Comparison of ENCODE assay signal across 21 cellular contexts in genomic region chr17:4734857-4735475, GRCh38. TPM values are rescaled to one million over a fixed set of nuclear protein-coding genes. Genes with fewer than 3 reads are reported as not detected.
A peak's percentile ranks its signal among the peaks of the same experiment; 100 is the strongest.
DNase-seq lines count a peak whose midpoint lies in the region; ATAC-seq and TF ChIP-seq lines count a peak whose summit lies in the region.
"Had no signal": no experiment of that assay in that cellular context is flagged by ENCODE, and none has a peak within 500 bp of the region (broad histone marks: within the 10 kb centered on the region; RNA-seq: fewer than 3 reads in every experiment).

No MANE protein-coding gene starts in this region.

- H3K9me3 ChIP-seq in right lobe of liver (no peaks in the 10 kb centered on the region), spleen (no peaks in the 10 kb centered on the region)
- H3K9me3 ChIP-seq: BE2C had no signal

- H3K27me3 Mint-ChIP-seq in dendritic cell treated with granulocyte-macrophage colony-stimulating factor and Interleukin-4, amounts not matched to agents 40 ng/mL and 50 ng/mL, for 4 days, result peaks cover under 1% of the 10 kb centered on the region

- H3K9me3 Mint-ChIP-seq in dendritic cell treated with granulocyte-macrophage colony-stimulating factor and Interleukin-4, amounts not matched to agents 40 ng/mL and 50 ng/mL, for 4 days, result no peaks in the 10 kb centered on the region
- H3K9me3 Mint-ChIP-seq: CD8-positive, alpha-beta T cell had no signal

- TF ChIP-seq POLR2A in right lobe of liver (IDR thresholded peaks at IDR 0.05), result no peak
- no peak for TF ChIP-seq POLR2A in spleen (IDR thresholded peaks at IDR 0.05)

- TF ChIP-seq CTCF in right lobe of liver (IDR thresholded peaks at IDR 0.05) (no peak), spleen (IDR thresholded peaks at IDR 0.05 in 8 of 11, conservative IDR thresholded peaks at IDR 0.05 in 3 of 11) (no peak)

- H3K4me3 ChIP-seq in right lobe of liver (no peak overlapping the region), spleen (peak overlapping the region in 1 of 8 donors; percentile 40)
- H3K4me3 ChIP-seq: GM23248, K562, SJSA1 had no signal

- ATAC-seq in right lobe of liver (no peak), HG03108 (IDR thresholded peaks at IDR 0.05; ENCODE audit: unreplicated experiment) (no peak)
- ATAC-seq: CD8-positive, alpha-beta T cell; HCT116; K562 had no signal

- H3K4me1 ChIP-seq in right lobe of liver, result peaks cover 0 to 17% (median 0%) of the 10 kb centered on the region in 4 donors
- peaks cover 26 to 96% (median 61%) of the 10 kb centered on the region in 6 donors for H3K4me1 ChIP-seq in spleen
- H3K4me1 ChIP-seq: BE2C had no signal

- DNase-seq in right lobe of liver (no peak), spleen (peak; percentile 70), DMS153 treated with DMSO at 0.1 percent for 48 hours (lab: John Stamatoyannopoulos, UW; ENCODE audit: unreplicated experiment) (no peak), middle frontal gyrus (ENCODE audit: extremely low spot score, low spot score) (no peak), NAMALWA (ENCODE audit: low spot score) (no peak)
- DNase-seq: BE2C; CD8-positive, alpha-beta T cell; GF-D8; GM23248; MV-4-11; NCI-H1417 treated with DMSO at 0.1 percent for 48 hours; NCI-H2029; NCI-H2171 treated with DMSO at 0.1 percent for 48 hours; NCI-H446 treated with DMSO at 0.1 percent for 48 hours had no signal

- no peaks in the 10 kb centered on the region for H3K36me3 ChIP-seq in right lobe of liver
- peaks cover 0 to 27% (median 0%) of the 10 kb centered on the region in 6 donors for H3K36me3 ChIP-seq in spleen
- H3K36me3 ChIP-seq: BE2C had no signal

- peaks cover 59% of the 10 kb centered on the region for H3K36me3 Mint-ChIP-seq in dendritic cell treated with granulocyte-macrophage colony-stimulating factor and Interleukin-4, amounts not matched to agents 40 ng/mL and 50 ng/mL, for 4 days (ENCODE audit: low read depth)

- H3K27ac Mint-ChIP-seq in dendritic cell treated with granulocyte-macrophage colony-stimulating factor and Interleukin-4, amounts not matched to agents 40 ng/mL and 50 ng/mL, for 4 days, result peak overlapping the region; percentile 96

- 66% methylated on average over 3 of the region's 8 CpGs for WGBS in right lobe of liver (ENCODE audit: insufficient coverage, low coverage, low lambda C conversion rate, missing lambda C conversion rate)
- WGBS in spleen, 5 donors, result 90 to 96% (median 91%) methylated on average over 6 to 8 of the region's 8 CpGs

- peaks cover 63% of the 10 kb centered on the region for H3K4me1 Mint-ChIP-seq in dendritic cell treated with granulocyte-macrophage colony-stimulating factor and Interleukin-4, amounts not matched to agents 40 ng/mL and 50 ng/mL, for 4 days (ENCODE audit: low read depth)

- H3K27me3 ChIP-seq in right lobe of liver, result no peaks in the 10 kb centered on the region
- H3K27me3 ChIP-seq in spleen (replicated peaks in 1 of 7), result peaks cover 0 to 21% (median 0%) of the 10 kb centered on the region in 7 donors

- H3K4me3 Mint-ChIP-seq in dendritic cell treated with granulocyte-macrophage colony-stimulating factor and Interleukin-4, amounts not matched to agents 40 ng/mL and 50 ng/mL, for 4 days, result no peak overlapping the region
- H3K4me3 Mint-ChIP-seq: CD8-positive, alpha-beta T cell had no signal

- peak overlapping the region; percentile 22 to 73 (median 65) for H3K27ac ChIP-seq in right lobe of liver
- peak overlapping the region in 5 of 8 donors; percentile 79 to 97 (median 95) for H3K27ac ChIP-seq in spleen
- H3K27ac ChIP-seq: GM23248, RWPE1, SJSA1 had no signal

- intact Hi-C loops in dendritic cell treated with granulocyte-macrophage colony-stimulating factor and Interleukin-4, amounts not matched to agents 40 ng/mL and 50 ng/mL, for 4 days (cut with micrococcal nuclease), result loop anchor here (5.0 kb wide), 2 partner anchors 52 to 152 kb away; partner anchors contain the start of genes GLTPD2 and VMO1
- intact Hi-C loops in right lobe of liver (cut with DNase I) (loop anchor here (10.0 kb wide), 1 partner anchor 50 kb away; the partner anchor contains the start of genes GLTPD2 (in 2 of the 2) and VMO1 (in 2 of the 2)), spleen (cut with DNase I; ENCODE audit: low total_unique reads) (loop anchor here (10.0 kb wide), 1 partner anchor 50 kb away; the partner anchor contains the start of genes GLTPD2 and VMO1)

RNA-seq across cellular contexts. Expression of gene MED11, which starts 3.7 kb away (rescaled TPM):
- total RNA-seq in right lobe of liver, result 10 to 100 TPM in 5 of 6 experiments, 1 to 10 TPM in 1; 10.0 to 21.1 (median 16.2) TPM
- total RNA-seq in spleen, result 10 to 100 TPM; 17.1 to 42.7 (median 22.3) TPM
- 10 to 100 TPM; 42.9 to 47.1 (median 43.8) TPM for polyA plus RNA-seq in spleen

RNA-seq across cellular contexts. Expression of gene ZMYND15, which starts 4.7 kb away (rescaled TPM):
- total RNA-seq in right lobe of liver (1 to 10 TPM in 5 of 6 experiments, under 1 TPM in 1; 0.70 to 6.5 (median 1.9) TPM), spleen (10 to 100 TPM in 1 of 7 donors, 1 to 10 TPM in 6; 3.8 to 11.5 (median 5.2) TPM)
- polyA plus RNA-seq in spleen, result 1 to 10 TPM; 1.8 to 3.1 (median 2.2) TPM
- total RNA-seq: Daoy, SJSA1 had no signal
- polyA plus RNA-seq: K562 had no signal

RNA-seq across cellular contexts. Expression of gene CXCL16, which starts 4.8 kb away (rescaled TPM):
- total RNA-seq in right lobe of liver (10 to 100 TPM; 13.3 to 69.6 (median 31.3) TPM), spleen (100 to 1,000 TPM in 1 of 7 donors, 10 to 100 TPM in 6; 45.5 to 104 (median 70.5) TPM)
- 10 to 100 TPM; 11.5 to 29.0 (median 17.2) TPM for polyA plus RNA-seq in spleen
- total RNA-seq: SJSA1 had no signal

RNA-seq across cellular contexts. Expression of gene ARRB2, which starts 24.5 kb away (rescaled TPM):
- total RNA-seq in right lobe of liver, result 10 to 100 TPM; 18.2 to 38.6 (median 23.9) TPM
- total RNA-seq in spleen, result 100 to 1,000 TPM; 117 to 416 (median 226) TPM
- polyA plus RNA-seq in spleen, result 100 to 1,000 TPM in 2 of 3 donors, 10 to 100 TPM in 1; 61.4 to 127 (median 120) TPM

RNA-seq across cellular contexts. Expression of gene PELP1, which starts 31.0 kb away (rescaled TPM):
- total RNA-seq in right lobe of liver (10 to 100 TPM; 11.5 to 22.2 (median 16.1) TPM), spleen (10 to 100 TPM; 21.7 to 67.6 (median 43.9) TPM)
- polyA plus RNA-seq in spleen, result 10 to 100 TPM; 15.7 to 34.9 (median 25.8) TPM
